In the genomic region with DNA sequence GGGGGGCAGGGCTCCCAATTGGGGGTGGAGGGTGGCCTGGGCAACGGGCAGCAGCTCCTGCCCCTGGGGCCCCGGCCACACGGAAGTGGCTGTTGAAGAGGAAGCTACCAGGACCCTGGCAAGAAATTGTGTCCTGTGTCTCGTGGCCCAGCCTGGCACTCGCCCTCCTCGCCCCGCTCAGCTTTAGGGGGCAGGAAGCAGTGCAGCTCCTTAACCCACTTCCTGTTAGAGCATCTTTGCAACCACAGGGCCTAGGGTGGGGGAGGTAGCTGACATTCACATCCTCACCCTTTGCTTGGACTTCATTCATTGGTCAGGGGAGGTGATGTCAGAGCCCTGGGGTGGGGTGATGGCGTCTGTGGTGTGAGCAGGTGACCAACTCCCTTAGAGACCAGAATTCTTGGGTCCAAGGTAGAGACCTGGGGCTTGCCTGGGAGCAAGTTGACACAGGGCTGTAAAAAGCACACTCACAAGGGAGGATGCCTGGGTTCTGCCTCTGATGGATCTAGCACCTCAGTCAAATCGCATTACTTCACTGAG, we compare ENCODE assay signal across 9 cellular contexts. TPM values are rescaled to one million over a fixed set of nuclear protein-coding genes. Genes with fewer than 3 reads are reported as not detected.
DNase-seq lines count a peak whose midpoint lies in the region; ATAC-seq and TF ChIP-seq lines count a peak whose summit lies in the region.
"Had no signal": no experiment of that assay in that cellular context is flagged by ENCODE, and none has a peak within 500 bp of the region (broad histone marks: within the 10 kb centered on the region; RNA-seq: fewer than 3 reads in every experiment).

Gene ARHGAP30, minus strand, starts transcription at position 161 of the 540 bp plus-strand sequence. CDS start 267 bp downstream, outside the sequence.

- peaks cover 15 to 23% (median 21%) of the 10 kb centered on the region in 11 experiments; a peak in 21 of 22 replicates for H3K36me3 ChIP-seq in BLaER1 treated with 17β-estradiol and CSF1 and Interleukin-3, amounts not matched to agents 10 nM and 100 nM
- H3K36me3 ChIP-seq in gastroesophageal sphincter (no peaks in the 10 kb centered on the region), MG63 (no peaks in the 10 kb centered on the region)

- TF ChIP-seq CTCF in gastroesophageal sphincter (IDR thresholded peaks at IDR 0.05) = no peak

- H3K4me2 ChIP-seq in BLaER1 treated with 17β-estradiol and CSF1 and Interleukin-3, amounts not matched to agents 10 nM and 100 nM = peak within 1 kb of the TSS; percentile 88 to 100 (median 98)

- H3K4me3 ChIP-seq in BLaER1 treated with 17β-estradiol and CSF1 and Interleukin-3, amounts not matched to agents 10 nM and 100 nM = peak within 1 kb of the TSS; percentile 74 to 97 (median 86)
- peak within 1 kb of the TSS; percentile 1 to 42 for H3K4me3 ChIP-seq in gastroesophageal sphincter
- no peak within 1 kb of the TSS for H3K4me3 ChIP-seq in MG63

- H3K27ac Mint-ChIP-seq in activated CD8-positive, alpha-beta T cell treated with anti-CD3 and anti-CD28 coated beads, Interleukin-2, amount 10 ng/mL, durations not matched to agents 7 days and 5 days = peak within 1 kb of the TSS; percentile 99

- no peaks in the 10 kb centered on the region for H3K27me3 ChIP-seq in BLaER1 treated with 17β-estradiol and CSF1 and Interleukin-3, amounts not matched to agents 10 nM and 100 nM
- H3K27me3 ChIP-seq in gastroesophageal sphincter (peaks cover 16% of the 10 kb centered on the region), MG63 (no peaks in the 10 kb centered on the region)

- POLR2A ChIA-PET in activated CD8-positive, alpha-beta T cell treated with anti-CD3 and anti-CD28 coated beads, Interleukin-2, amount 10 ng/mL, durations not matched to agents 7 days and 5 days (lab: Charles Lee) = interaction anchor here (0.5 to 6.2 kb wide), 27 partner anchors 9 to 370 kb away, joined by 3 to 141 read pairs (median 5); partner anchors contain the start of genes CD48, DEDD, F11R and KLHDC9

- peaks cover 0 to 9% (median 6%) of the 10 kb centered on the region in 11 experiments; a peak in 5 of 22 replicates for H3K9me3 ChIP-seq in BLaER1 treated with 17β-estradiol and CSF1 and Interleukin-3, amounts not matched to agents 10 nM and 100 nM (replicated peaks in 1 of 11)
- H3K9me3 ChIP-seq in gastroesophageal sphincter (no peaks in the 10 kb centered on the region), MG63 (no peaks in the 10 kb centered on the region)

- TF ChIP-seq EP300 in gastroesophageal sphincter (IDR thresholded peaks at IDR 0.05) = no peak

- H3K4me1 ChIP-seq in BLaER1 treated with 17β-estradiol and CSF1 and Interleukin-3, amounts not matched to agents 10 nM and 100 nM = peaks cover 60 to 81% (median 72%) of the 10 kb centered on the region in 10 experiments
- H3K4me1 ChIP-seq in gastroesophageal sphincter = no peaks in the 10 kb centered on the region

- DNase-seq in KG1 (lab: John Stamatoyannopoulos, UW) = peak; percentile 86
- peak; percentile 96 for DNase-seq in activated CD8-positive, alpha-beta T cell treated with anti-CD3 and anti-CD28 coated beads, Interleukin-2, amount 10 ng/mL, durations not matched to agents 7 days and 5 days
- peak; percentile 74 to 84 (median 81) for DNase-seq in stimulated activated CD4-positive, alpha-beta T cell treated with anti-CD3 and anti-CD28 coated beads, Interleukin-12 subunit alpha, Interleukin-12 subunit beta, amount 100 ng/mL, for 48 hours (ENCODE audit: low read depth in 2 of 3, low spot score in 1 of 3)
- no peak for DNase-seq in 8988T
- no peak for DNase-seq in MG63

- peak within 1 kb of the TSS; percentile 87 to 99 (median 97) for H3K27ac ChIP-seq in BLaER1 treated with 17β-estradiol and CSF1 and Interleukin-3, amounts not matched to agents 10 nM and 100 nM
- peak within 1 kb of the TSS in 3 of 4 donors; percentile 50 to 60 (median 51) for H3K27ac ChIP-seq in gastroesophageal sphincter

- H4K20me1 ChIP-seq in BLaER1 treated with 17β-estradiol and CSF1 and Interleukin-3, amounts not matched to agents 10 nM and 100 nM = peaks cover 0 to 32% (median 22%) of the 10 kb centered on the region in 11 experiments; a peak in 14 of 22 replicates

- peak; percentile 15 to 35 for TF ChIP-seq POLR2A in gastroesophageal sphincter (IDR thresholded peaks at IDR 0.05)

- ATAC-seq in GM21367 (IDR thresholded peaks at IDR 0.05; ENCODE audit: unreplicated experiment) = peak; percentile 78
- peak; percentile 78 for ATAC-seq in activated CD8-positive, alpha-beta T cell treated with anti-CD3 and anti-CD28 coated beads, Interleukin-2, amount 10 ng/mL, durations not matched to agents 7 days and 5 days
- peak; percentile 69 for ATAC-seq in gastroesophageal sphincter

- peaks cover 71% of the 10 kb centered on the region for H3K4me1 Mint-ChIP-seq in activated CD8-positive, alpha-beta T cell treated with anti-CD3 and anti-CD28 coated beads, Interleukin-2, amount 10 ng/mL, durations not matched to agents 7 days and 5 days (ENCODE audit: low read depth)

- H3K9ac ChIP-seq in BLaER1 treated with 17β-estradiol and CSF1 and Interleukin-3, amounts not matched to agents 10 nM and 100 nM = peak within 1 kb of the TSS; percentile 90 to 97 (median 94)

- CTCF ChIA-PET in activated CD8-positive, alpha-beta T cell treated with anti-CD3 and anti-CD28 coated beads, Interleukin-2, amount 10 ng/mL, durations not matched to agents 7 days and 5 days (lab: Charles Lee) = interaction anchor here (0.5 to 16.9 kb wide), 17 partner anchors 10 to 241 kb away, joined by 3 to 292 read pairs (median 9); partner anchors contain the start of genes KLHDC9, PPOX, TSTD1 and USF1

- H3K36me3 Mint-ChIP-seq in activated CD8-positive, alpha-beta T cell treated with anti-CD3 and anti-CD28 coated beads, Interleukin-2, amount 10 ng/mL, durations not matched to agents 7 days and 5 days (ENCODE audit: low read depth) = peaks cover 36% of the 10 kb centered on the region

- no peaks in the 10 kb centered on the region for H3K27me3 Mint-ChIP-seq in activated CD8-positive, alpha-beta T cell treated with anti-CD3 and anti-CD28 coated beads, Interleukin-2, amount 10 ng/mL, durations not matched to agents 7 days and 5 days (ENCODE audit: low read depth)

- no peaks in the 10 kb centered on the region for H3K9me3 Mint-ChIP-seq in activated CD8-positive, alpha-beta T cell treated with anti-CD3 and anti-CD28 coated beads, Interleukin-2, amount 10 ng/mL, durations not matched to agents 7 days and 5 days (ENCODE audit: insufficient read depth)

- peak within 1 kb of the TSS; percentile 92 for H3K4me3 Mint-ChIP-seq in activated CD8-positive, alpha-beta T cell treated with anti-CD3 and anti-CD28 coated beads, Interleukin-2, amount 10 ng/mL, durations not matched to agents 7 days and 5 days

- 56 to 100% methylated on average over 1 to 2 of the region's 9 CpGs for WGBS in gastroesophageal sphincter (ENCODE audit: low coverage in 1 of 2), 2 donors

RNA-seq across cellular contexts. Expression of gene ARHGAP30, which starts in this region (rescaled TPM):
- 100 to 1,000 TPM; 277 to 281 TPM for total RNA-seq in activated CD8-positive, alpha-beta T cell treated with anti-CD3 and anti-CD28 coated beads, Interleukin-2, amount 10 ng/mL, durations not matched to agents 7 days and 5 days
- total RNA-seq in gastroesophageal sphincter = 10 to 100 TPM in 1 of 4 donors, 1 to 10 TPM in 3; 1.9 to 11.6 (median 4.4) TPM
- total RNA-seq in MG63 (2014; rRNA removed; shearing (Covaris generic); ENCODE audit: low replicate concordance) = not detected in 2 replicates
- total RNA-seq: fibroblast of lung had no signal

Comparison
In these comparisons a context has a peak if more than half of its experiments do, and no peak if none do; other contexts are left out.
1. RNA of gene ARHGAP30 (total RNA-seq): 277 to 281 TPM in activated CD8-positive, alpha-beta T cell treated with anti-CD3 and anti-CD28 coated beads, Interleukin-2, amount 10 ng/mL, durations not matched to agents 7 days and 5 days; 1.9 to 11.6 TPM in gastroesophageal sphincter and not detected in MG63; every median in the first group is over 10 times any median in the second.
2. DNase-seq: peak in KG1 (single experiment), activated CD8-positive, alpha-beta T cell treated with anti-CD3 and anti-CD28 coated beads, Interleukin-2, amount 10 ng/mL, durations not matched to agents 7 days and 5 days (single experiment) and stimulated activated CD4-positive, alpha-beta T cell treated with anti-CD3 and anti-CD28 coated beads, Interleukin-12 subunit alpha, Interleukin-12 subunit beta, amount 100 ng/mL, for 48 hours (3 of 3); none in 8988T (single experiment) and MG63 (single experiment).
3. Peak in every context shown above with its lines, with median percentiles within 50 percentile points of each other: ATAC-seq.